ENCODE assay signal across 8 cellular contexts in the genomic region with DNA sequence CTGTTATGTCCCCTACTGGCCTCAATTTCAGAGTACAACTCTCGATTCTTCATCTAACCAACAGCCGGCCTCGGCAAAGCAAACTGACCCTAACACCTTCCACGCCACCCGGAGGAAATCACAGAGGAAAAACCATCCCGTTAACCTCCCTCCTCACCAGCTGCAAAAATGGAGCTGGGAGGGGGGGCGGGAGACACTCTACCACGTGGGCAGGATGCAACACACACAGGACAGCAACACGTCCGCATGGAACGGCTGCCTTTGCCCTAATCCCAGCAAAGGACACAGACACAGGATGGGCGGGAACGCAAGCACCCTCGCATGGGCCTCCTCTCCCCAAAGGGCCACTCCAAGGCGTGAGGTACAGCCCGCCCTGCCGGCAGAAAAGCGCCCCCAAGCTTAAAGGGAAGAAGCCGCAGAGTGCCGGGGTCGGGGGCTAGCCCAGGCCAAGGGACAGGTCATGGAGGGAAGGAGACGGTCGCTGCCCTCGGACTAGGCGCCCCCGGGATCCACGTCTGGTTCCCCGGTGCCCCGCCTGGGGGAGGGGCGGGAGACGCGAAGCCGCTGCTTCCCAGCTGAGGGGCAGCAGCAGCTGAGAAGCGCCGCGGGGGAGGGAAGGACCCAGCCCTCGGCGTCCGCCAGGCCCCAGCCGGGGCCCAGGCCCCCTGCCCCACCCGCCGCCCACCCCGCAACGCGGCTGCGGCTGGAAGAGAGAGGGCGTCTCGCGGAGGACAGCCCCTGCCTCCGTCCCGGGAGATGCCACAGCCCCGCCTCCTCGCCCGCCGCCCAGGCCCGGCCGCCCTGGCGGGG. TPM values are rescaled to one million over a fixed set of nuclear protein-coding genes. Genes with fewer than 3 reads are reported as not detected.
DNase-seq lines count a peak whose midpoint lies in the region; ATAC-seq and TF ChIP-seq lines count a peak whose summit lies in the region.

No MANE protein-coding gene starts in this region.

- peak overlapping the region; percentile 99 for H2AFZ ChIP-seq in IMR-90 (replicated peaks; ENCODE audit: low read length, poor library complexity)

- H3K4me1 ChIP-seq in IMR-90 (ENCODE audit: control insufficient read depth, insufficient read depth, low read length): no peaks in the 10 kb centered on the region

- no peaks in the 10 kb centered on the region for H3K9me1 ChIP-seq in IMR-90 (ENCODE audit: insufficient read depth, low read length)

- peak overlapping the region; percentile 74; the same call in 1 of the 2 replicates for H3K23ac ChIP-seq in IMR-90 (ENCODE audit: low read depth, low read length)

- H3K27ac ChIP-seq in IMR-90 (ENCODE audit: insufficient read depth, low read length) (peak overlapping the region; percentile 73), coronary artery (peak overlapping the region; percentile 87 to 97)

- peak overlapping the region; percentile 10 to 39; a peak in 1 of 4 replicates for H4K8ac ChIP-seq in IMR-90 (ENCODE audit: low read depth in 2 of 2, low read length in 2 of 2)

- dilution Hi-C loops in IMR-90 (cut with HindIII; ENCODE audit: low sequenced_read_pairs, unreplicated experiment): no loop called here

- H3K27me3 ChIP-seq in IMR-90 (ENCODE audit: control insufficient read depth, insufficient read depth, low read length): no peaks in the 10 kb centered on the region

- peak overlapping the region; percentile 86 for H2BK5ac ChIP-seq in IMR-90 (ENCODE audit: low read depth, low read length, poor library complexity, severe bottlenecking)

- peak; percentile 49 for DNase-seq in NCI-H2107 treated with DMSO at 0.1 percent for 48 hours (lab: John Stamatoyannopoulos, UW; ENCODE audit: unreplicated experiment)
- no peak for DNase-seq in NCI-H2107 (lab: John Stamatoyannopoulos, UW)
- DNase-seq in IMR-90: peak; percentile 43
- DNase-seq in SW480 (ENCODE audit: low spot score): peak; percentile 84
- DNase-seq in coronary artery (ENCODE audit: low spot score): peak; percentile 78
- peak; percentile 60 to 61 for DNase-seq in left colon
- peak; percentile 18 to 21 for DNase-seq in stimulated activated CD4-positive, alpha-beta T cell treated with anti-CD3 and anti-CD28 coated beads, Interleukin-4, amount 100 ng/mL, for 4 hours

- H2AK5ac ChIP-seq in IMR-90 (ENCODE audit: low read depth, low read length): peak overlapping the region; percentile 74

- H3K36me3 ChIP-seq in IMR-90 (ENCODE audit: control insufficient read depth, insufficient read depth, low read length): no peaks in the 10 kb centered on the region

- peak overlapping the region; percentile 71; the same call in 1 of the 2 replicates for H3K56ac ChIP-seq in IMR-90 (ENCODE audit: extremely low read depth, insufficient read depth, low read length)

- no peaks in the 10 kb centered on the region for H3K9me3 ChIP-seq in IMR-90 (ENCODE audit: control insufficient read depth, insufficient read depth, low read length)

- 1% methylated on average over 20 of the region's 58 CpGs; no CpG with 5 or more reads in 1 of the 2 experiments for WGBS in IMR-90 (ENCODE audit: extremely low coverage in 2 of 2, insufficient read length in 1 of 2), 2 experiments

- peak overlapping the region; percentile 49; the same call in 1 of the 2 replicates for H3K14ac ChIP-seq in IMR-90 (replicated peaks; ENCODE audit: low read depth, low read length)

- H3K18ac ChIP-seq in IMR-90 (ENCODE audit: low read depth, low read length): no peak overlapping the region

- no peak for TF ChIP-seq POLR2A in IMR-90 (IDR thresholded peaks at IDR 0.05; ENCODE audit: low read depth, low read length)

- BruUV-seq in IMR-90 (replicated peaks; lab: Mats Ljungman, UMichigan): no TSS peak

- POLR2A ChIA-PET in IMR-90 (lab: Charles Lee; ENCODE audit: unreplicated experiment): no interaction called here

- peak overlapping the region; percentile 65 for H3K4ac ChIP-seq in IMR-90 (ENCODE audit: low read depth, low read length)

- no peak overlapping the region for H2BK120ac ChIP-seq in IMR-90 (ENCODE audit: low read depth, low read length)

- TF ChIP-seq RAD21 in IMR-90 (IDR thresholded peaks at IDR 0.05; ENCODE audit: low read length): no peak

- H3K4me2 ChIP-seq in IMR-90 (ENCODE audit: low read depth, low read length): peak overlapping the region; percentile 99

- H3K4me3 ChIP-seq in IMR-90 (ENCODE audit: insufficient read depth, low read depth, low read length) (peak overlapping the region; percentile 93), coronary artery (peak overlapping the region; percentile 100)

- no peak for TF ChIP-seq CTCF in IMR-90 (conservative IDR thresholded peaks at IDR 0.05; ENCODE audit: low read depth, low read length)
- TF ChIP-seq CTCF in coronary artery (IDR thresholded peaks at IDR 0.05): no peak

- ATAC-seq in GM21737 (IDR thresholded peaks at IDR 0.05; ENCODE audit: unreplicated experiment): peak; percentile 45
- ATAC-seq in IMR-90 (ENCODE audit: low read depth): peak; percentile 72
- peak; percentile 51 for ATAC-seq in left colon

- H2BK20ac ChIP-seq in IMR-90 (ENCODE audit: low read depth, low read length): no peak overlapping the region

- CTCF ChIA-PET in IMR-90 (lab: Yijun Ruan, JAX): interaction anchor here (1.4 kb wide), 1 partner anchor 160 kb away, joined by 4 read pairs; no protein-coding TSS in a partner anchor

- H4K20me1 ChIP-seq in IMR-90 (ENCODE audit: insufficient read depth, low read length): peaks cover 47% of the 10 kb centered on the region

- intact Hi-C loops in IMR-90 (cut with micrococcal nuclease) (loop anchor here (1.0 to 10.0 kb wide), 6 partner anchors 122 to 762 kb away; partner anchors contain the start of genes C1orf50, P3H1, PPCS and ZMYND12), left colon (cut with DNase I, micrococcal nuclease) (loop anchor here in 1 of 2 donors (10.0 kb wide), 1 partner anchor 120 kb away; the partner anchor contains the start of genes PPCS and ZMYND12)

- peak overlapping the region; percentile 91 for H3K9ac ChIP-seq in IMR-90 (ENCODE audit: low read depth, low read length)

- no peak overlapping the region for H4K5ac ChIP-seq in IMR-90 (ENCODE audit: low read depth, low read length)

- peaks cover 0 to 33% of the 10 kb centered on the region in 2 experiments; a peak in 2 of 4 replicates for H3K79me1 ChIP-seq in IMR-90 (ENCODE audit: low read depth in 1 of 2, low read length in 2 of 2)

- H2AK9ac ChIP-seq in IMR-90 (replicated peaks; ENCODE audit: low read depth, low read length, poor library complexity): peak overlapping the region; percentile 89

- in situ Hi-C loops in IMR-90 (cut with MboI; ENCODE audit: low sequenced_read_pairs): no loop called here

- no peak overlapping the region for H2BK15ac ChIP-seq in IMR-90 (ENCODE audit: low read depth, low read length)

- no peak overlapping the region for H4K91ac ChIP-seq in IMR-90 (ENCODE audit: insufficient read depth, low read depth, low read length)

TF ChIP-seq in IMR-90, 13 proteins besides CTCF, POLR2A, EP300 and RAD21:
- peak; percentile 72; the same call in 1 of the 2 replicates for TF ChIP-seq USF2 (IDR thresholded peaks at IDR 0.05; ENCODE audit: low read depth, low read length)
- TF ChIP-seq MXI1 (IDR thresholded peaks at IDR 0.05; ENCODE audit: borderline replicate concordance, low read depth, low read length): peak; percentile 92
- TF ChIP-seq BHLHE40 (IDR thresholded peaks at IDR 0.05; ENCODE audit: low read depth, low read length): no peak

RNA-seq across cellular contexts. Expression of gene FOXJ3, which starts 0.6 kb away (rescaled TPM):
- 28.1 and 30.5 TPM in 2 replicates for total RNA-seq in IMR-90 (2012; rRNA removed)
- 16.6 and 16.7 TPM in 2 replicates for polyA plus RNA-seq in IMR-90 (2012; rRNA removed)
- 6.9 and 7.0 TPM in 2 replicates for polyA plus RNA-seq in IMR-90 (2012; cell fraction: cytosol; rRNA removed)
- polyA plus RNA-seq in IMR-90 (2012; cell fraction: nucleus; rRNA removed; ENCODE audit: low replicate concordance): 21.5 and 62.8 TPM in 2 replicates
- total RNA-seq in left colon: 10 to 100 TPM; 45.3 to 58.9 TPM

RNA-seq across cellular contexts. Expression of gene RIMKLA, which starts 46.1 kb away (rescaled TPM):
- not detected in 2 replicates for total RNA-seq in IMR-90 (2012; rRNA removed)
- not detected in 2 replicates for polyA plus RNA-seq in IMR-90 (2012; rRNA removed)
- polyA plus RNA-seq in IMR-90 (2012; cell fraction: cytosol; rRNA removed): 0.03 TPM in 1 of 2 replicates, not detected in the other
- polyA plus RNA-seq in IMR-90 (2012; cell fraction: nucleus; rRNA removed; ENCODE audit: low replicate concordance): not detected in 2 replicates
- 10 to 100 TPM; 13.9 to 24.2 TPM for total RNA-seq in left colon

Comparison
In these comparisons a context has a peak if more than half of its experiments do, and no peak if none do; other contexts are left out.
1. RNA of gene RIMKLA, which starts 46.1 kb away (total RNA-seq): 13.9 to 24.2 TPM in left colon; not detected in IMR-90; every median in the first group is over 10 times any median in the second.
2. Peak in every context shown above with its lines, with median percentiles within 50 percentile points of each other: ATAC-seq.